Comparison of ENCODE assay signal across 8 cellular contexts in the genomic region with DNA sequence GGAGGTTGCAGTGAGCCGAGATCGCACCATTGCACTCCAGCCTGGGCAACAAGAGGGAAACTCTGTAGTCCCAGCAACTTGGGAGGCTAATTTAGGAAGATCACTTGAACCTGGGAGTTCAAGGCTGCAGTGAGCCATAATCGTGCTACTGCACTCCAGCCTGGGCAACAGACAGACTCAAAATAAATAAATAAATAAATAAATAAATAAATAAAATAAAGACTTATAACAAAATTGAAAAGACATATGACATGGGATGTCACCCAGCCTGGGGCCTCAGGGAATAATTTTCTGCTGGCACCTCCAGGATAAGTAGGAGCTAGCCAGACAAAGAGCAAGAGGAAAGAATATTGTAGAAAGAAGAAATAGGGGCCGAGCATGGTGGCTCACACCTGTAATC.
"Had no signal": no experiment of that assay in that cellular context is flagged by ENCODE, and none has a peak within 500 bp of the region (broad histone marks: within the 10 kb centered on the region; RNA-seq: fewer than 3 reads in every experiment).

No MANE protein-coding gene starts in this region.

- H3K9ac ChIP-seq: GM23248 had no signal

- H3K9me3 ChIP-seq: HAP-1 had no signal

- H3K36me3 ChIP-seq: HAP-1 had no signal

- H3K27ac ChIP-seq: GM23248 had no signal

- DNase-seq: GM23248, GOT3, H7, H9, HCEC 1CT, HFFc6 had no signal

- H3K4me3 ChIP-seq: GM23248, GM23338, HAP-1 had no signal

- H3K4me2 ChIP-seq: GM23338 had no signal

- H2AFZ ChIP-seq: GM23248 had no signal
